In genomic region chr20:36773123-36773547, GRCh38 we compare ENCODE assay signal across 8 cellular contexts. TPM values are rescaled to one million over a fixed set of nuclear protein-coding genes. Genes with fewer than 3 reads are reported as not detected.
DNase-seq lines count a peak whose midpoint lies in the region; ATAC-seq and TF ChIP-seq lines count a peak whose summit lies in the region.

No MANE protein-coding gene starts in this region.

- WGBS in thyroid gland, 2 donors: 1 to 8% methylated on average over 7 to 14 of the region's 19 CpGs

- H3K27me3 Mint-ChIP-seq in activated naive CD8-positive, alpha-beta T cell: no peaks in the 10 kb centered on the region
- H3K27me3 Mint-ChIP-seq in immature natural killer cell (ENCODE audit: low read depth in 3 of 3): peaks cover 7 to 11% (median 9%) of the 10 kb centered on the region in 3 donors

- H3K4me1 ChIP-seq in thyroid gland: peaks cover 9 to 23% of the 10 kb centered on the region in 2 donors

- no peaks in the 10 kb centered on the region for H3K9me3 ChIP-seq in thyroid gland

- H3K36me3 ChIP-seq in thyroid gland: no peaks in the 10 kb centered on the region

- peak; percentile 15 for ATAC-seq in HG02981 (IDR thresholded peaks at IDR 0.05; ENCODE audit: unreplicated experiment)
- no peak for ATAC-seq in GM18861 (IDR thresholded peaks at IDR 0.05; ENCODE audit: unreplicated experiment)
- no peak for ATAC-seq in HG02840 (IDR thresholded peaks at IDR 0.05; ENCODE audit: low FRiP score, unreplicated experiment)

- peak overlapping the region; percentile 63 to 74 (median 72) for H3K4me3 ChIP-seq in thyroid gland (replicated peaks in 1 of 3)

- no peak for TF ChIP-seq POLR2A in thyroid gland (IDR thresholded peaks at IDR 0.05)

- H3K9me3 Mint-ChIP-seq in activated naive CD8-positive, alpha-beta T cell (ENCODE audit: low read depth): no peaks in the 10 kb centered on the region
- no peaks in the 10 kb centered on the region for H3K9me3 Mint-ChIP-seq in immature natural killer cell

- DNase-seq in ELR (ENCODE audit: low read depth): peak; percentile 24
- no peak for DNase-seq in immature natural killer cell
- no peak for DNase-seq in thyroid gland
- no peak for DNase-seq in NCI-H510A (lab: John Stamatoyannopoulos, UW)

- H3K27ac Mint-ChIP-seq in activated naive CD8-positive, alpha-beta T cell: peak overlapping the region; percentile 81
- peak overlapping the region; percentile 68 to 98 (median 95) for H3K27ac Mint-ChIP-seq in immature natural killer cell

- intact Hi-C loops in thyroid gland (cut with DNase I): no loop called here

- no peaks in the 10 kb centered on the region for H3K36me3 Mint-ChIP-seq in activated naive CD8-positive, alpha-beta T cell
- no peaks in the 10 kb centered on the region for H3K36me3 Mint-ChIP-seq in immature natural killer cell

- H3K27ac ChIP-seq in thyroid gland: peak overlapping the region; percentile 87 to 99 (median 98)

- H3K4me1 Mint-ChIP-seq in activated naive CD8-positive, alpha-beta T cell (ENCODE audit: low read depth): peaks cover 18% of the 10 kb centered on the region
- H3K4me1 Mint-ChIP-seq in immature natural killer cell: peaks cover 17 to 22% of the 10 kb centered on the region in 2 donors

- no peaks in the 10 kb centered on the region for H3K27me3 ChIP-seq in thyroid gland

- no peak for TF ChIP-seq CTCF in thyroid gland (IDR thresholded peaks at IDR 0.05)

- H3K4me3 Mint-ChIP-seq in activated naive CD8-positive, alpha-beta T cell: peak overlapping the region; percentile 99
- peak overlapping the region; percentile 95 to 97 (median 97) for H3K4me3 Mint-ChIP-seq in immature natural killer cell

RNA-seq across cellular contexts. Expression of gene DSN1, which starts 0.4 kb away (rescaled TPM):
- polyA plus RNA-seq in immature natural killer cell: 10 to 100 TPM in 2 of 3 donors, 1 to 10 TPM in 1; 9.5 to 15.8 (median 11.9) TPM
- 10 to 100 TPM; 10.6 to 14.9 (median 13.0) TPM for total RNA-seq in thyroid gland

RNA-seq across cellular contexts. Expression of gene NDRG3, which starts 27.2 kb away (rescaled TPM):
- polyA plus RNA-seq in immature natural killer cell: 10 to 100 TPM; 44.9 to 57.7 (median 50.3) TPM
- total RNA-seq in thyroid gland: 10 to 100 TPM; 14.6 to 32.1 (median 27.9) TPM
